ENCODE assay signal across 28 cellular contexts in genomic region chr5:172450453-172450852, GRCh38. TPM values are rescaled to one million over a fixed set of nuclear protein-coding genes. Genes with fewer than 3 reads are reported as not detected.
A peak's percentile ranks its signal among the peaks of the same experiment; 100 is the strongest.
DNase-seq lines count a peak whose midpoint lies in the region; ATAC-seq and TF ChIP-seq lines count a peak whose summit lies in the region.
"Had no signal": no experiment of that assay in that cellular context is flagged by ENCODE, and none has a peak within 500 bp of the region (broad histone marks: within the 10 kb centered on the region; RNA-seq: fewer than 3 reads in every experiment).

No MANE protein-coding gene starts in this region.

- H3K4me1 ChIP-seq in esophagus muscularis mucosa (peaks cover 61 to 91% (median 83%) of the 10 kb centered on the region in 4 donors), thyroid gland (peaks cover 23 to 51% of the 10 kb centered on the region in 2 donors)

- H3K4me1 Mint-ChIP-seq in HFFc6 (ENCODE audit: low read depth) (peaks cover 40% of the 10 kb centered on the region), neural crest cell (peaks cover 50% of the 10 kb centered on the region), chondrocyte (ENCODE audit: low read depth) (peaks cover 49% of the 10 kb centered on the region)

- H3K27me3 ChIP-seq in esophagus muscularis mucosa: no peaks in the 10 kb centered on the region
- H3K27me3 ChIP-seq in thyroid gland: no peaks in the 10 kb centered on the region
- H3K27me3 ChIP-seq: ascending aorta, hepatocyte, SJSA1, upper lobe of right lung had no signal

- H3K36me3 Mint-ChIP-seq in HFFc6 (ENCODE audit: low read depth) (no peaks in the 10 kb centered on the region), neural crest cell (ENCODE audit: low read depth) (peaks cover 5% of the 10 kb centered on the region), chondrocyte (ENCODE audit: low read depth) (peaks cover 10% of the 10 kb centered on the region)
- H3K36me3 Mint-ChIP-seq: activated CD8-positive, alpha-beta memory T cell treated with anti-CD3 and anti-CD28 coated beads, Interleukin-2, amount 10 ng/mL, durations not matched to agents 7 days and 5 days; activated naive CD8-positive, alpha-beta T cell treated with anti-CD3 and anti-CD28 coated beads for 36 hours; T-cell had no signal

- 82% methylated on average over 6 of the region's 6 CpGs for WGBS in esophagus muscularis mucosa
- 89 to 90% methylated on average over 6 of the region's 6 CpGs for WGBS in thyroid gland, 2 donors

- peaks cover 0 to 5% (median 0%) of the 10 kb centered on the region in 4 donors for H3K36me3 ChIP-seq in esophagus muscularis mucosa
- H3K36me3 ChIP-seq in thyroid gland: no peaks in the 10 kb centered on the region
- H3K36me3 ChIP-seq: ascending aorta had no signal

- H3K4me3 Mint-ChIP-seq in HFFc6: no peak overlapping the region
- peak overlapping the region; percentile 49 for H3K4me3 Mint-ChIP-seq in neural crest cell
- H3K4me3 Mint-ChIP-seq in chondrocyte (ENCODE audit: unreplicated experiment): no peak overlapping the region
- H3K4me3 Mint-ChIP-seq: activated CD8-positive, alpha-beta memory T cell treated with anti-CD3 and anti-CD28 coated beads, Interleukin-2, amount 10 ng/mL, durations not matched to agents 7 days and 5 days; activated naive CD8-positive, alpha-beta T cell treated with anti-CD3 and anti-CD28 coated beads for 36 hours; activated T-cell treated with anti-CD3 and anti-CD28 coated beads, Interleukin-2, amount 50 U/mL, for 4 hours; CD4-positive, alpha-beta T cell; endodermal cell; stimulated activated naive CD8-positive, alpha-beta T cell treated with anti-CD3 and anti-CD28 coated beads, Interleukin-15, Interleukin-2, amounts not matched to agents 100 ng/mL and 50 ng/mL, for 24 hours had no signal

- TF ChIP-seq CTCF in HFFc6 (IDR thresholded peaks at IDR 0.05): no peak
- TF ChIP-seq CTCF in esophagus muscularis mucosa (IDR thresholded peaks at IDR 0.05): no peak
- TF ChIP-seq CTCF in neural crest cell (conservative IDR thresholded peaks at IDR 0.05): no peak
- TF ChIP-seq CTCF in chondrocyte (IDR thresholded peaks at IDR 0.05): no peak
- no peak for TF ChIP-seq CTCF in thyroid gland (IDR thresholded peaks at IDR 0.05)

- TF ChIP-seq EP300 in esophagus muscularis mucosa (IDR thresholded peaks at IDR 0.05): no peak

- TF ChIP-seq POLR2A in esophagus muscularis mucosa (IDR thresholded peaks at IDR 0.05; ENCODE audit: low read depth): no peak
- TF ChIP-seq POLR2A in thyroid gland (IDR thresholded peaks at IDR 0.05): no peak

- H3K27ac Mint-ChIP-seq in HFFc6 (peak overlapping the region; percentile 10; the same call in 1 of the 2 replicates), neural crest cell (ENCODE audit: unreplicated experiment) (no peak overlapping the region), chondrocyte (ENCODE audit: unreplicated experiment) (no peak overlapping the region)
- H3K27ac Mint-ChIP-seq: activated CD8-positive, alpha-beta memory T cell treated with anti-CD3 and anti-CD28 coated beads, Interleukin-2, amount 10 ng/mL, durations not matched to agents 7 days and 5 days; activated naive CD8-positive, alpha-beta T cell treated with anti-CD3 and anti-CD28 coated beads for 36 hours; CD4-positive, alpha-beta T cell; stimulated activated naive CD8-positive, alpha-beta T cell treated with anti-CD3 and anti-CD28 coated beads, Interleukin-15, Interleukin-2, amounts not matched to agents 100 ng/mL and 50 ng/mL, for 24 hours; T-cell had no signal

- H3K9me3 ChIP-seq in esophagus muscularis mucosa (no peaks in the 10 kb centered on the region), thyroid gland (no peaks in the 10 kb centered on the region)
- H3K9me3 ChIP-seq: ascending aorta, SJSA1, upper lobe of right lung had no signal

- intact Hi-C loops in esophagus muscularis mucosa (cut with DNase I) (loop anchor here (5.0 to 10.0 kb wide), 2 partner anchors 33 to 166 kb away; partner anchors contain the start of gene UBTD2), thyroid gland (cut with DNase I) (no loop called here)

- ATAC-seq in GM21360 (IDR thresholded peaks at IDR 0.05; ENCODE audit: unreplicated experiment): no peak
- ATAC-seq: activated CD8-positive, alpha-beta memory T cell treated with anti-CD3 and anti-CD28 coated beads, Interleukin-2, amount 10 ng/mL, durations not matched to agents 7 days and 5 days; left cardiac atrium; right cardiac atrium; T-cell had no signal

- H3K9me3 Mint-ChIP-seq in HFFc6: no peaks in the 10 kb centered on the region
- no peaks in the 10 kb centered on the region for H3K9me3 Mint-ChIP-seq in neural crest cell
- no peaks in the 10 kb centered on the region for H3K9me3 Mint-ChIP-seq in chondrocyte (ENCODE audit: low read depth)
- H3K9me3 Mint-ChIP-seq: activated naive CD8-positive, alpha-beta T cell treated with anti-CD3 and anti-CD28 coated beads for 36 hours; activated T-cell treated with anti-CD3 and anti-CD28 coated beads, Interleukin-2, amount 50 U/mL, for 4 hours; CD4-positive, alpha-beta T cell; endodermal cell; nephron; stimulated activated naive CD8-positive, alpha-beta T cell treated with anti-CD3 and anti-CD28 coated beads, Interleukin-15, Interleukin-2, amounts not matched to agents 100 ng/mL and 50 ng/mL, for 24 hours; T-cell had no signal

- H3K4me3 ChIP-seq in esophagus muscularis mucosa (peak overlapping the region; percentile 8 to 94 (median 52)), thyroid gland (replicated peaks in 1 of 3) (no peak overlapping the region)
- H3K4me3 ChIP-seq: ascending aorta, hepatocyte, SJSA1, upper lobe of right lung had no signal

- no peak for DNase-seq in HFFc6
- DNase-seq in esophagus muscularis mucosa (ENCODE audit: extremely low spot score): no peak
- no peak for DNase-seq in neural crest cell (ENCODE audit: low read depth, low spot score)
- no peak for DNase-seq in substantia nigra (lab: John Stamatoyannopoulos, UW)
- no peak for DNase-seq in chondrocyte (ENCODE audit: low spot score)
- no peak for DNase-seq in thyroid gland
- DNase-seq in NOMO-1 treated with DMSO at 0.1 percent for 48 hours (lab: John Stamatoyannopoulos, UW; ENCODE audit: unreplicated experiment): no peak
- DNase-seq: activated CD4-positive, CD25-positive, alpha-beta regulatory T cell; activated gamma-delta T cell; activated T-cell treated with anti-CD3 and anti-CD28 coated beads, Interleukin-2, amount 50 U/mL, for 4 hours; cortex of kidney; DMS79 treated with DMSO at 0.1 percent for 48 hours; left cardiac atrium; NCI-H446 treated with DMSO at 0.1 percent for 48 hours; NCI-H774; upper lobe of right lung had no signal

- peak overlapping the region; percentile 91 to 93 (median 93) for H3K27ac ChIP-seq in esophagus muscularis mucosa (replicated peaks in 1 of 4)
- H3K27ac ChIP-seq in substantia nigra (ENCODE audit: low read depth, low read length, poor library complexity, severe bottlenecking): peak overlapping the region; percentile 90
- peak overlapping the region in 1 of 3 donors; percentile 69 for H3K27ac ChIP-seq in thyroid gland
- H3K27ac ChIP-seq: SJSA1, upper lobe of right lung had no signal

- peaks cover 1% of the 10 kb centered on the region; the same call in 1 of the 2 replicates for H3K27me3 Mint-ChIP-seq in HFFc6 (ENCODE audit: insufficient read depth)
- no peaks in the 10 kb centered on the region for H3K27me3 Mint-ChIP-seq in neural crest cell (ENCODE audit: low read depth)
- H3K27me3 Mint-ChIP-seq in chondrocyte (ENCODE audit: low read depth): no peaks in the 10 kb centered on the region

RNA-seq across cellular contexts. Expression of gene SH3PXD2B, which starts 3.9 kb away (rescaled TPM):
- total RNA-seq in HFFc6 (2021; fragmentation: NEBNext Ultra II Directional; extraction: Animal tissue kit (Norgen Biotek cat#: 25700)): 10 to 100 TPM; 12.4 to 28.4 (median 24.3) TPM
- total RNA-seq in esophagus muscularis mucosa (10 to 100 TPM; 41.5 to 66.5 (median 49.2) TPM), neural crest cell (86.1 and 89.1 TPM in 2 replicates), chondrocyte (48.9 to 81.1 TPM (median 75.7 TPM) in 3 replicates), thyroid gland (10 to 100 TPM; 13.7 to 27.1 (median 21.1) TPM)

Comparison
In these comparisons a context has a peak if more than half of its experiments do, and no peak if none do; other contexts are left out.
1. H3K4me3 ChIP-seq: peak in esophagus muscularis mucosa (4 of 4); none in thyroid gland (0 of 3).